In the genomic region with DNA sequence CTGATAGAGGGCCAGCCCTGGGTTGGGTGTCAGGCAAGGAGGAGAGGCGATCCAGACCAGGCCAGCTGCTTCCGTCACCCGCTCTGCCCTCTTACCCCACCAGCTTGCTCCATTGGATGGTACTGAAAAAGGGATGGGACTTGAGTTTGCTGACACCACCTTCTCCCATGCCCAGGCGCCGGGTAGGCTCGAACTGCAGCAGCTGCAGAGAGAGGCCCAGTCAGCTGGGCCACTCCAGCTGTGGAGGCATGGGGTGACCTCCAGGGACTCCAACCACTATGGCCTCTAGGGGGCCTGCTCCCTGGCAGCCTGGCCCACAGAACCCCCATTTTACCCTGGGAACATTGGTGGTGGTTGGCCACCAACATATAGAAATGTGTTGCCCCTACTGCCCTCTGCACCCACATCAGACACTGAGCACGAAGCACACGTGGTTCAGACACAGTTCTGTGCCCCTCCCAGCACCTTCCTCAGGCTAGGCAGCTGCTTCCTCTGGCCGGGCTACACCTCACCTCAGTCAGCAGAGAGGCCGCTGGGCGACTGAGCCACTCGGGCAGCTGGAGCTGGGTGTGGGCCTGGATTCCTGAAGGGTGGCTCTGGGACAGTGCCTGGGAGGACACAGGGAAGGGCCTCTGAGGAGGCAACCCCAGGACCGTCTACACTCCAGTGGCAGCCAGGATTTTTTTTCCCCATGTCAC, we compare ENCODE assay signal across 12 cellular contexts.
A peak's percentile ranks its signal among the peaks of the same experiment; 100 is the strongest.
DNase-seq lines count a peak whose midpoint lies in the region; ATAC-seq and TF ChIP-seq lines count a peak whose summit lies in the region.
"Had no signal": no experiment of that assay in that cellular context is flagged by ENCODE, and none has a peak within 500 bp of the region (broad histone marks: within the 10 kb centered on the region; RNA-seq: fewer than 3 reads in every experiment).

No MANE protein-coding gene starts in this region.

- DNase-seq in AG09319 (ENCODE audit: extremely low read depth, low read depth) (no peak), GM13977 (ENCODE audit: low spot score) (no peak), WERI-Rb-1 (no peak), iPS-NIHi11 (ENCODE audit: low spot score) (peak; percentile 56), NCI-H524 treated with DMSO at 0.1 percent for 48 hours (lab: John Stamatoyannopoulos, UW) (no peak), Ammon's horn (ENCODE audit: low spot score) (no peak)
- DNase-seq: activated CD4-positive, alpha-beta T cell treated with anti-CD3 and anti-CD28 coated beads, Interleukin-2, amount 10 ng/mL, durations not matched to agents 24 days and 14 days; body of pancreas; DMS79 had no signal

- H3K4me3 ChIP-seq in WERI-Rb-1 (ENCODE audit: low read depth, low read length), result no peak overlapping the region
- H3K4me3 ChIP-seq: body of pancreas, vagina had no signal

- peaks cover 10% of the 10 kb centered on the region for H3K36me3 ChIP-seq in WERI-Rb-1

- ATAC-seq in HG03442 (IDR thresholded peaks at IDR 0.05; ENCODE audit: unreplicated experiment), result no peak
- no peak for ATAC-seq in HG03565 (IDR thresholded peaks at IDR 0.05; ENCODE audit: unreplicated experiment)
- ATAC-seq: body of pancreas had no signal

- peak overlapping the region; percentile 31; the same call in 1 of the 2 replicates for H3K27ac ChIP-seq in WERI-Rb-1
- H3K27ac ChIP-seq: body of pancreas, vagina had no signal

- H3K27me3 ChIP-seq in WERI-Rb-1 (ENCODE audit: insufficient read depth, low read depth, severe bottlenecking), result no peaks in the 10 kb centered on the region
- H3K27me3 ChIP-seq: body of pancreas, vagina had no signal

- in situ Hi-C loops in GM13977 (cut with MboI; ENCODE audit: low pct_unique_long_range_greater_than_20kb, low sequenced_read_pairs, unreplicated experiment), result loop anchor here (10.0 kb wide), 1 partner anchor 52 kb away; no protein-coding TSS in a partner anchor

- H3K9me3 ChIP-seq in WERI-Rb-1 (ENCODE audit: severe bottlenecking), result no peaks in the 10 kb centered on the region
- H3K9me3 ChIP-seq: body of pancreas, vagina had no signal

- TF ChIP-seq CTCF in AG09319 (IDR thresholded peaks at IDR 0.05; ENCODE audit: low read depth, low read length) (peak; percentile 24), GM13977 (IDR thresholded peaks at IDR 0.05; ENCODE audit: extremely low read depth, insufficient read depth, missing control alignments) (peak; percentile 41), WERI-Rb-1 (IDR thresholded peaks at IDR 0.05; ENCODE audit: low read depth, low read length) (peak; percentile 59)
